ENCODE assay signal across 1 cellular context in genomic region chr9:18890372-18890771, GRCh38.
TF ChIP-seq lines count a peak whose summit lies in the region.

No MANE protein-coding gene starts in this region.

TF ChIP-seq in SK-N-SH, 30 proteins besides CTCF, POLR2A, EP300 and RAD21 (continued from another document):
- 0 out of 2 replicates have a peak, but pooled peaks have one; percentile 50 for TF ChIP-seq ZBTB33 (IDR thresholded peaks at IDR 0.05; ENCODE audit: borderline replicate concordance, low read depth)
- peak; percentile 98 for TF ChIP-seq PBX3 (IDR thresholded peaks at IDR 0.05)
- 0 out of 2 replicates have a peak, but pooled peaks have one; percentile 4 for TF ChIP-seq RCOR1 (IDR thresholded peaks at IDR 0.05; ENCODE audit: low read length)
- TF ChIP-seq ELF1 (IDR thresholded peaks at IDR 0.05), result no peak
- peak; percentile 61; the same call in 1 of the 2 replicates for TF ChIP-seq FOSL2 (IDR thresholded peaks at IDR 0.05; ENCODE audit: borderline replicate concordance, low read depth)
- no peak for TF ChIP-seq EZH2phosphoT487 (IDR thresholded peaks at IDR 0.05; ENCODE audit: borderline replicate concordance, low read depth)
- no peak for TF ChIP-seq SIN3A (IDR thresholded peaks at IDR 0.05; ENCODE audit: borderline replicate concordance, low read depth, low read length)
- TF ChIP-seq USF2 (IDR thresholded peaks at IDR 0.05; ENCODE audit: borderline replicate concordance, low read depth, low read length), result no peak
- TF ChIP-seq GABPA (IDR thresholded peaks at IDR 0.05; ENCODE audit: low read depth), result no peak
- TF ChIP-seq MAX (IDR thresholded peaks at IDR 0.05; ENCODE audit: low read depth), result peak; percentile 46; the same call in 1 of the 2 replicates
- TF ChIP-seq MXI1 (IDR thresholded peaks at IDR 0.05; ENCODE audit: low read depth, low read length), result no peak
- TF ChIP-seq USF1 (IDR thresholded peaks at IDR 0.05; ENCODE audit: borderline replicate concordance, low read depth), result no peak
